6 cellular contexts compared by ENCODE assay signal in genomic region chr19:8307400-8307964, GRCh38.
DNase-seq lines count a peak whose midpoint lies in the region; ATAC-seq and TF ChIP-seq lines count a peak whose summit lies in the region.

No MANE protein-coding gene starts in this region.

- DNase-seq in T-helper 9 cell = no peak

- H3K9ac ChIP-seq in ES-I3 (ENCODE audit: low read depth, low read length) = peak overlapping the region; percentile 68

- no peak for TF ChIP-seq CTCF in WI38 (IDR thresholded peaks at IDR 0.05; ENCODE audit: low read depth, low read length)

- H3K4me3 ChIP-seq in WI38 (ENCODE audit: low read depth, low read length) = peak overlapping the region; percentile 67

- H3K27ac ChIP-seq in layer of hippocampus (ENCODE audit: low read depth, low read length) = peak overlapping the region; percentile 30

- no peaks in the 10 kb centered on the region for H3K27me3 ChIP-seq in layer of hippocampus (ENCODE audit: control insufficient read depth, insufficient read depth, low read length)

- H3K4me1 ChIP-seq in ES-I3 (ENCODE audit: insufficient read depth, low read length) = peaks cover 3% of the 10 kb centered on the region; the same call in 1 of the 2 replicates

- peaks cover 3% of the 10 kb centered on the region for H3K36me3 ChIP-seq in ES-I3 (ENCODE audit: insufficient read depth, low read length)

- ATAC-seq in GM19324 (IDR thresholded peaks at IDR 0.05; ENCODE audit: low FRiP score, unreplicated experiment) = no peak
- ATAC-seq in HG02763 (IDR thresholded peaks at IDR 0.05; ENCODE audit: unreplicated experiment) = no peak

- H3K9me3 ChIP-seq in ES-I3 (ENCODE audit: control insufficient read depth, insufficient read depth, low read length) = no peaks in the 10 kb centered on the region
